In the genomic region with DNA sequence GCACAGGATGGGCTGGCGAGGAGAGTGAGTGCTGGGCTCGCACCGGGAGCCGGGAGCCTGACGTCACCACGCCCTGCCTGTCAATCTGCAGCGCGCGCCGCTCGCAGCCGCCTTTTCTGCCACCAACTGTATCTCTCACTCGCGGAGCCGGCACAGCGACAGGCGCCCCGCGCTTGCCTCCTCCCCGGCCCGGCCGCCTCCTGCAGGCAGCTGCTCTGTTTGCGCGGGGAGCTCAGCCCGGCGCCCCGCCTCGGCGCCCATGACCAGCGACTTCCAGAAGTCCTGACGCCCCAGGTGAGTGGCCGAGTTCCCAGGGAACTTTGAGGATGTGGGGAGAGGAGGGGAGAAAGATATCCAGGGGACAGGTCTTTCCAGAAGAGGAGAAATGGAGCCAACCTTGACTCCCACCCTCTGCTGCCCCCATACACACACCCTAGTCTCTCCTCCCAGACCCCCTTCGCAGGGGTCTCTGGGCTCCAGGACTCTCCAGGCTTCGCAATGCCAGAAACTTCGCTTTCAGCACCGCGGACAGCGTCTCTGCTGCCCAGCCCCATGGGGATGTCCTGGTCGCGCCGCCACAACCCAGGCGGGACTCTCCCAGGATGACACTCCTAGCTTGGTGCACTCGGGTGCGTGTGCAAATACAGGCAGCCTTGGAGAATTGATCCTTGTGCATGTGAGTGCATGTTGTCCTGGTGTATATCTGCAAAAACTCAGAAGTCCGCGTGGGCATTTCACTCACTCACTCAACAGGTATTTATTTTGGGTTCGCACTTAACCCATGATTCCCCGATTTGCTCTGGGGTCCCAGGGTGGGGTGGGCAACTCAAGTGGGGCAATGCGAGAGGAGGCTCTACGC, we compare ENCODE assay signal across 1 cellular context.
TF ChIP-seq lines count a peak whose summit lies in the region.

A gene with protein sequence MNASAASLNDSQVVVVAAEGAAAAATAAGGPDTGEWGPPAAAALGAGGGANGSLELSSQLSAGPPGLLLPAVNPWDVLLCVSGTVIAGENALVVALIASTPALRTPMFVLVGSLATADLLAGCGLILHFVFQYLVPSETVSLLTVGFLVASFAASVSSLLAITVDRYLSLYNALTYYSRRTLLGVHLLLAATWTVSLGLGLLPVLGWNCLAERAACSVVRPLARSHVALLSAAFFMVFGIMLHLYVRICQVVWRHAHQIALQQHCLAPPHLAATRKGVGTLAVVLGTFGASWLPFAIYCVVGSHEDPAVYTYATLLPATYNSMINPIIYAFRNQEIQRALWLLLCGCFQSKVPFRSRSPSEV (plus strand): TSS at position 138 of the 859 bp plus-strand sequence. CDS start 802 bp downstream, outside the sequence.

TF ChIP-seq in IMR-90, 13 proteins besides CTCF, POLR2A, EP300 and RAD21 (continued from another document):
- TF ChIP-seq, protein P1, sequence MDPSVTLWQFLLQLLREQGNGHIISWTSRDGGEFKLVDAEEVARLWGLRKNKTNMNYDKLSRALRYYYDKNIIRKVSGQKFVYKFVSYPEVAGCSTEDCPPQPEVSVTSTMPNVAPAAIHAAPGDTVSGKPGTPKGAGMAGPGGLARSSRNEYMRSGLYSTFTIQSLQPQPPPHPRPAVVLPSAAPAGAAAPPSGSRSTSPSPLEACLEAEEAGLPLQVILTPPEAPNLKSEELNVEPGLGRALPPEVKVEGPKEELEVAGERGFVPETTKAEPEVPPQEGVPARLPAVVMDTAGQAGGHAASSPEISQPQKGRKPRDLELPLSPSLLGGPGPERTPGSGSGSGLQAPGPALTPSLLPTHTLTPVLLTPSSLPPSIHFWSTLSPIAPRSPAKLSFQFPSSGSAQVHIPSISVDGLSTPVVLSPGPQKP (IDR thresholded peaks at IDR 0.05; ENCODE audit: borderline replicate concordance, low read depth, low read length), result no peak
- TF ChIP-seq, protein P2, sequence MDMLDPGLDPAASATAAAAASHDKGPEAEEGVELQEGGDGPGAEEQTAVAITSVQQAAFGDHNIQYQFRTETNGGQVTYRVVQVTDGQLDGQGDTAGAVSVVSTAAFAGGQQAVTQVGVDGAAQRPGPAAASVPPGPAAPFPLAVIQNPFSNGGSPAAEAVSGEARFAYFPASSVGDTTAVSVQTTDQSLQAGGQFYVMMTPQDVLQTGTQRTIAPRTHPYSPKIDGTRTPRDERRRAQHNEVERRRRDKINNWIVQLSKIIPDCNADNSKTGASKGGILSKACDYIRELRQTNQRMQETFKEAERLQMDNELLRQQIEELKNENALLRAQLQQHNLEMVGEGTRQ (IDR thresholded peaks at IDR 0.05; ENCODE audit: low read depth, low read length), result no peak
- TF ChIP-seq MAFK (IDR thresholded peaks at IDR 0.05; ENCODE audit: low read depth, low read length), result no peak
- TF ChIP-seq CHD1 (IDR thresholded peaks at IDR 0.05; ENCODE audit: low read depth, low read length), result no peak
- TF ChIP-seq NFE2L2 (IDR thresholded peaks at IDR 0.05; ENCODE audit: low read depth, low read length), result no peak
- no peak for TF ChIP-seq RFX5 (IDR thresholded peaks at IDR 0.05; ENCODE audit: low read depth, low read length)
- no peak for TF ChIP-seq FOS (IDR thresholded peaks at IDR 0.05; ENCODE audit: low read depth, low read length)
- TF ChIP-seq SMC3 (IDR thresholded peaks at IDR 0.05; ENCODE audit: low read depth, low read length), result no peak
- no peak for TF ChIP-seq BHLHE40 (IDR thresholded peaks at IDR 0.05; ENCODE audit: low read depth, low read length)
- TF ChIP-seq MAZ (IDR thresholded peaks at IDR 0.05; ENCODE audit: borderline replicate concordance, low read depth, low read length), result no peak
